8 cellular contexts compared by ENCODE assay signal in the genomic region with DNA sequence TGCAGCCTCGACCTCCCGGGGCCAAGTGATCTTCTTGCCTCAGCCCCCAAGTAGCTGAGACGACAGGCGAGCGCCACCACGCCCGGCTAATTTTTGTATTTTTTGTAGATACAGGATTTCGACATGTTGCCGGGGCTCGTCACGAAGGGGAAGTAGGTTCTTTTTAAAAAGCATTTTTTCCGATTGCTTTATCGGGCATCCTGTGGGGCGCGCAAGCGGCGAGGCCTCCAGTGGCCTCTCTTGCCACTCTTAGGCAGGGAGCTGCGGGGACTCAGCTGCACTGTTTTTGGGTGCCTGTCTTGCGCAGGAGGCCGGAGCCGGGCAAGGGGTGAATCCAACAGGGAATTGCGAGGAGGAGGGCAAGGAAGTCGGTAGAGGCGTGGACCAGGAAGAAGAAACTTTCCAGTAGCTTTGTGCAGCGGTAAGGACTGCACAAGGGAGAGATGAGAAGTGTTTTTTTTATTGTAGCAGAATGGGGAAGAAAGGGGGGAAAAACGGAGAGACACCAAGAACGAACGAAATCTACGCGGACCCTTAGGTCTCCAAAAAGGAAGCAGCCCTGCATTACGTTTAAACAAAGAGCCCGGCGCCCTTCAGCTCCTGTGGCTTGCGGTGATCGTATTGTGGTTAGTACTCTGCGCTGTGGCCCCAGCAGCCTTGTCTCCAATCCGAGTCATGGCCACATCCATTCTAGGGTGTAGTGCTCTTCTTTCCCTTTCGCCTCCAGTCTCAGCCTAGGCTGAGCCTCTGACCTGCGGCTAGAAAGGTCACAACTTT.
DNase-seq lines count a peak whose midpoint lies in the region; ATAC-seq and TF ChIP-seq lines count a peak whose summit lies in the region.

No MANE protein-coding gene starts in this region.

- H3K27me3 Mint-ChIP-seq in nephron (ENCODE audit: low read depth) = peaks cover 41% of the 10 kb centered on the region

- DNase-seq in AG10803 (ENCODE audit: low read depth) (no peak), UCSD-AML1 (lab: John Stamatoyannopoulos, UW; ENCODE audit: unreplicated experiment) (peak; percentile 69), colonic mucosa (no peak), NCI-H82 treated with DMSO at 0.1 percent for 48 hours (lab: John Stamatoyannopoulos, UW; ENCODE audit: unreplicated experiment) (no peak), NCI-H2227 treated with DMSO at 0.1 percent for 48 hours (lab: John Stamatoyannopoulos, UW) (no peak)

- H3K9me3 ChIP-seq in colonic mucosa = no peaks in the 10 kb centered on the region

- H3K36me3 ChIP-seq in colonic mucosa = no peaks in the 10 kb centered on the region

- peak; percentile 58 for ATAC-seq in GM21737 (IDR thresholded peaks at IDR 0.05; ENCODE audit: unreplicated experiment)
- no peak for ATAC-seq in HG03571 (IDR thresholded peaks at IDR 0.05; ENCODE audit: unreplicated experiment)

- H3K9me3 Mint-ChIP-seq in nephron = peaks cover 32% of the 10 kb centered on the region

- H3K4me3 ChIP-seq in AG10803 (ENCODE audit: low read length) (peak overlapping the region; percentile 20), colonic mucosa (peak overlapping the region; percentile 24)

- intact Hi-C loops in colonic mucosa (cut with DNase I) = no loop called here

- H3K27ac ChIP-seq in colonic mucosa = no peak overlapping the region

- no peak overlapping the region for H3K27ac Mint-ChIP-seq in nephron

- H3K36me3 Mint-ChIP-seq in nephron (ENCODE audit: low read depth) = peaks cover 3% of the 10 kb centered on the region

- TF ChIP-seq CTCF in AG10803 (conservative IDR thresholded peaks at IDR 0.05; ENCODE audit: low read length) (no peak), colonic mucosa (IDR thresholded peaks at IDR 0.05) (no peak), nephron (IDR thresholded peaks at IDR 0.05; ENCODE audit: unreplicated experiment in 3 of 3) (no peak)

- H3K4me1 ChIP-seq in colonic mucosa = no peaks in the 10 kb centered on the region

- no peak overlapping the region for H3K9ac ChIP-seq in colonic mucosa (ENCODE audit: low read depth in 2 of 2, low read length in 2 of 2)

- H3K27me3 ChIP-seq in colonic mucosa = no peaks in the 10 kb centered on the region

- peaks cover 16% of the 10 kb centered on the region for H3K4me1 Mint-ChIP-seq in nephron

- peak overlapping the region; percentile 62 to 82 (median 78) for H3K4me3 Mint-ChIP-seq in nephron
